In the genomic region with DNA sequence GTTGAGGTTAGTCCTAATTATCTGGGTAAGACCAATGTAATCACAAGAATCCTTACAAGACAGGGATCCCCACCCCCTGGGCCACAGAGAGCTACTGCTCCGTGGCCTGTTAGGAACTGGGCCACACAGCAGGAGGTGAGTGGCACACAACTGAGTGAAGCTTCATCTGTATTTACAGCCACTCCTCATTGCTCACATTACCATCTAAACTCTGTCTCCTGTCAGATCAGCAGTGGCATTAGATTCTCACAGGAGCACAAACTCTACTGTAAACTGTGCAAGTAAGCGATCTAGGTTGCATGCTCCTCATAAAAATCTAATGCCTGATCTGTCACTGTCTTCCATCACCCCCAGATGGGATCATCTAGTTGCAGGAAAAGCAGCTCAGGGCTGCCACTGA, we compare ENCODE assay signal across 1 cellular context.
TF ChIP-seq lines count a peak whose summit lies in the region.

No MANE protein-coding gene starts in this region.

TF ChIP-seq in HEK293, 187 proteins besides CTCF, POLR2A, EP300 and RAD21:
- TF ChIP-seq MZF1 (tag by site-specific recombination; IDR thresholded peaks at IDR 0.05; ENCODE audit: borderline replicate concordance) (no peak), ZNF610 (tag by site-specific recombination; IDR thresholded peaks at IDR 0.05; ENCODE audit: borderline replicate concordance) (peak; percentile 94), ZNF792 (tag by site-specific recombination; IDR thresholded peaks at IDR 0.05) (no peak), KLF16 (tag by site-specific recombination; IDR thresholded peaks at IDR 0.05) (no peak), TRIM28 (IDR thresholded peaks at IDR 0.05; ENCODE audit: borderline replicate concordance, low read length) (no peak), ZNF140 (tag by site-specific recombination; IDR thresholded peaks at IDR 0.05) (no peak)
- TF ChIP-seq, protein P1, sequence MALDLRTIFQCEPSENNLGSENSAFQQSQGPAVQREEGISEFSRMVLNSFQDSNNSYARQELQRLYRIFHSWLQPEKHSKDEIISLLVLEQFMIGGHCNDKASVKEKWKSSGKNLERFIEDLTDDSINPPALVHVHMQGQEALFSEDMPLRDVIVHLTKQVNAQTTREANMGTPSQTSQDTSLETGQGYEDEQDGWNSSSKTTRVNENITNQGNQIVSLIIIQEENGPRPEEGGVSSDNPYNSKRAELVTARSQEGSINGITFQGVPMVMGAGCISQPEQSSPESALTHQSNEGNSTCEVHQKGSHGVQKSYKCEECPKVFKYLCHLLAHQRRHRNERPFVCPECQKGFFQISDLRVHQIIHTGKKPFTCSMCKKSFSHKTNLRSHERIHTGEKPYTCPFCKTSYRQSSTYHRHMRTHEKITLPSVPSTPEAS (tag by site-specific recombination; IDR thresholded peaks at IDR 0.05): no peak
- TF ChIP-seq, protein P2, sequence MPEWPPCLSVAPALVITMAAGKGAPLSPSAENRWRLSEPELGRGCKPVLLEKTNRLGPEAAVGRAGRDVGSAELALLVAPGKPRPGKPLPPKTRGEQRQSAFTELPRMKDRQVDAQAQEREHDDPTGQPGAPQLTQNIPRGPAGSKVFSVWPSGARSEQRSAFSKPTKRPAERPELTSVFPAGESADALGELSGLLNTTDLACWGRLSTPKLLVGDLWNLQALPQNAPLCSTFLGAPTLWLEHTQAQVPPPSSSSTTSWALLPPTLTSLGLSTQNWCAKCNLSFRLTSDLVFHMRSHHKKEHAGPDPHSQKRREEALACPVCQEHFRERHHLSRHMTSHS (tag by site-specific recombination; IDR thresholded peaks at IDR 0.05): no peak
TF ChIP-seq in HEK293: peak in this region for 1.
